6 cellular contexts compared by ENCODE assay signal in the genomic region with DNA sequence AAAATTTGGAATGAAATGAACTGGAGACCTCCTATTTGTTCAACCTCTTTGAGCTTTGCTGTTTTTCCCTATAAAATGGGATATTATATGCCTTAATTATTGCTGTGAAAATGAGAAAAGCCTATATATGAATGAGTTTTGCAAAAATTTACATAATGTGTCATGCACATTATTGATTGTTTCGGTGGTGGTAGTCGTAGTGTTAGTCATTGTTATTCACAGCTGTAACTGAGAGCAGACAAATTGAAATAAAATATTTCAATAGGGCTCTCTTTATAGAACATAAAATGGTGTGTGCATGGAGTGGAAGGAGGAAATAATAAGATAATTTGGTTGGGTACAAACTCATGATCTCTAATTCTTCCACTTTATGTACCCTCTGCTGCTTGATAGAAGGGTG.
"Had no signal": no experiment of that assay in that cellular context is flagged by ENCODE, and none has a peak within 500 bp of the region (broad histone marks: within the 10 kb centered on the region; RNA-seq: fewer than 3 reads in every experiment).

No MANE protein-coding gene starts in this region.

- H3K36me3 ChIP-seq: HAP-1 had no signal

- DNase-seq: GM23248, GOT3, H7, KBM-7 had no signal

- H3K9ac ChIP-seq: GM23248 had no signal

- H3K4me1 ChIP-seq: HAP-1 had no signal

- H3K9me3 ChIP-seq: HAP-1 had no signal

- H3K27ac ChIP-seq: GM23248, HL-60 had no signal

- H3K4me3 ChIP-seq: GM23248, HAP-1 had no signal
